Comparison of ENCODE assay signal across 13 cellular contexts in the genomic region with DNA sequence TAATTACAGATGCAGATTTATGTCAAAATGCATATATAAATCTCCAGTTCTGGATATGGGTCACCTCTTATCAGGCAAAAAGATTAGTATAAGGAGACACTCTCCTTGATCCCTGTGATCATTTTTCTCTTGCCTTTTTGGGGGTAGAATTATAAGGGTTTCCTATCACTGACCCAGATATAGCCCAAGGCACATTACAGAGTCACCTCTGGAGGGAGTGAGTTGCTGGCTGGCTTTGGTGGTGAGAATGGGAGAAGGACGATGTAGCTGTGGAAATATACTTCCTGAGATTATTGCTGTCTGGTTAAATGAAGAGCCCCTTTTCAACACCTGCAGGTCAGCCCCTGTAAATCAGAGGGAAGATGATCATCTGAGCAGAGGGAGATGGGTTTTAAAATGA.
DNase-seq lines count a peak whose midpoint lies in the region; ATAC-seq and TF ChIP-seq lines count a peak whose summit lies in the region.
"Had no signal": no experiment of that assay in that cellular context is flagged by ENCODE, and none has a peak within 500 bp of the region (broad histone marks: within the 10 kb centered on the region; RNA-seq: fewer than 3 reads in every experiment).

No MANE protein-coding gene starts in this region.

- CTCF ChIA-PET in A673 (lab: Charles Lee): no interaction called here

- H3K4me1 ChIP-seq in A673 (ENCODE audit: insufficient read depth, low read length, poor library complexity, severe bottlenecking) (peaks cover 93% of the 10 kb centered on the region), Karpas-422 (ENCODE audit: low read length) (peaks cover 45% of the 10 kb centered on the region), mesendoderm (ENCODE audit: control insufficient read depth, low read depth, low read length) (no peaks in the 10 kb centered on the region)

- no peaks in the 10 kb centered on the region for H3K27me3 ChIP-seq in A673 (replicated peaks; ENCODE audit: insufficient read depth, low read depth, low read length, poor library complexity)
- H3K27me3 ChIP-seq in Karpas-422 (ENCODE audit: low read length): no peaks in the 10 kb centered on the region
- H3K27me3 ChIP-seq in mesendoderm (ENCODE audit: insufficient read depth, low read length, poor library complexity): no peaks in the 10 kb centered on the region

- H3K4me1 Mint-ChIP-seq in mesothelial cell of epicardium: peaks cover 61% of the 10 kb centered on the region
- H3K4me1 Mint-ChIP-seq: B cell had no signal

- no peaks in the 10 kb centered on the region for H3K9me3 Mint-ChIP-seq in mesothelial cell of epicardium
- H3K9me3 Mint-ChIP-seq: CD4-positive, alpha-beta T cell had no signal

- peak overlapping the region; percentile 58 for H3K27ac Mint-ChIP-seq in mesothelial cell of epicardium
- H3K27ac Mint-ChIP-seq: B cell; CD4-positive, alpha-beta T cell had no signal

- no peak overlapping the region for H3K4ac ChIP-seq in mesendoderm (ENCODE audit: low read depth, low read length)

- no peak overlapping the region for H2AK5ac ChIP-seq in mesendoderm (ENCODE audit: low read length)

- H3K4me2 ChIP-seq in Karpas-422 (ENCODE audit: low read depth, low read length, poor library complexity, severe bottlenecking) (no peak overlapping the region), mesendoderm (ENCODE audit: low read length) (no peak overlapping the region)

- H2BK15ac ChIP-seq in mesendoderm (replicated peaks; ENCODE audit: low read depth): no peak overlapping the region

- no peak for DNase-seq in Right ventricle myocardium inferior (ENCODE audit: missing footprints)
- DNase-seq in cardiac septum (ENCODE audit: low spot score): no peak
- no peak for DNase-seq in A673 (ENCODE audit: low spot score)
- no peak for DNase-seq in Karpas-422
- no peak for DNase-seq in mesothelial cell of epicardium (ENCODE audit: low spot score in 2 of 2, unreplicated experiment in 2 of 2)
- no peak for DNase-seq in mesendoderm
- no peak for DNase-seq in mucosa of gallbladder (ENCODE audit: low spot score)
- DNase-seq: C1 segment of cervical spinal cord; Calu3; CD4-positive, alpha-beta T cell; DMS 273 treated with DMSO at 0.1 percent for 48 hours; H7 had no signal

- H3K36me3 Mint-ChIP-seq in mesothelial cell of epicardium: no peaks in the 10 kb centered on the region

- no peak overlapping the region for H4K5ac ChIP-seq in mesendoderm (ENCODE audit: low read length)

- H3K36me3 ChIP-seq in A673 (ENCODE audit: insufficient read depth, low read length, poor library complexity, severe bottlenecking) (no peaks in the 10 kb centered on the region), Karpas-422 (ENCODE audit: insufficient read depth, low read length) (no peaks in the 10 kb centered on the region), mesendoderm (ENCODE audit: control insufficient read depth, insufficient read depth, low read length) (no peaks in the 10 kb centered on the region)

- no peak overlapping the region for H4K8ac ChIP-seq in mesendoderm (ENCODE audit: low read depth, low read length)

- H3K9ac ChIP-seq in Karpas-422 (ENCODE audit: low read length) (no peak overlapping the region), mesendoderm (ENCODE audit: low read length) (no peak overlapping the region)

- ATAC-seq in Right ventricle myocardium inferior: peak; percentile 59

- no peaks in the 10 kb centered on the region for H3K79me1 ChIP-seq in mesendoderm (ENCODE audit: low read length)

- H3K27me3 Mint-ChIP-seq in mesothelial cell of epicardium (ENCODE audit: low read depth): no peaks in the 10 kb centered on the region

- TF ChIP-seq CTCF in A673 (conservative IDR thresholded peaks at IDR 0.05; ENCODE audit: low read depth, low read length): no peak
- TF ChIP-seq CTCF in mesothelial cell of epicardium (IDR thresholded peaks at IDR 0.05; ENCODE audit: unreplicated experiment): no peak

- H2AFZ ChIP-seq in Karpas-422 (ENCODE audit: low read length): no peak overlapping the region; the same call in 1 of the 2 replicates

- no peak overlapping the region for H3K4me3 Mint-ChIP-seq in mesothelial cell of epicardium
- H3K4me3 Mint-ChIP-seq: B cell; CD4-positive, alpha-beta T cell had no signal

- H3K27ac ChIP-seq in A673 (ENCODE audit: low read depth, low read length, poor library complexity, severe bottlenecking) (peak overlapping the region; percentile 70), Karpas-422 (ENCODE audit: low read length) (peak overlapping the region; percentile 13; the same call in 1 of the 2 replicates), mesendoderm (ENCODE audit: low read depth, low read length) (no peak overlapping the region)

- no peak overlapping the region for H2BK120ac ChIP-seq in mesendoderm (ENCODE audit: low read depth, low read length)

- no CpG with 5 or more reads among the region's 1 CpG for WGBS in mesendoderm (ENCODE audit: extremely low coverage, insufficient coverage, low lambda C conversion rate)

- H2BK5ac ChIP-seq in mesendoderm (ENCODE audit: low read length): no peak overlapping the region

- no peak overlapping the region for H3K18ac ChIP-seq in mesendoderm (ENCODE audit: low read length)

- H3K79me2 ChIP-seq in Karpas-422 (ENCODE audit: low read length): no peaks in the 10 kb centered on the region
- H3K79me2 ChIP-seq in mesendoderm (ENCODE audit: control insufficient read depth, insufficient read depth, low read length): no peaks in the 10 kb centered on the region

- H3K9me3 ChIP-seq in A673 (ENCODE audit: low read depth, low read length, poor library complexity, severe bottlenecking) (no peaks in the 10 kb centered on the region), Karpas-422 (ENCODE audit: low read length) (no peaks in the 10 kb centered on the region)

- no peaks in the 10 kb centered on the region for H3K9me2 ChIP-seq in Karpas-422 (replicated peaks; ENCODE audit: insufficient read depth, low read length)

- no peak overlapping the region for H3K56ac ChIP-seq in mesendoderm (ENCODE audit: low read length)

- POLR2A ChIA-PET in A673 (lab: Charles Lee; ENCODE audit: low non-redundant PET): no interaction called here

- H3K23ac ChIP-seq in mesendoderm (ENCODE audit: low read length): no peak overlapping the region

- intact Hi-C loops in Right ventricle myocardium inferior (cut with DNase I) (no loop called here), cardiac septum (cut with DNase I) (no loop called here), A673 (cut with micrococcal nuclease; ENCODE audit: unreplicated experiment) (no loop called here)

- BruUV-seq in A673 (replicated peaks; lab: Mats Ljungman, UMichigan): no TSS peak

- H4K20me1 ChIP-seq in Karpas-422 (ENCODE audit: insufficient read depth, low read depth, low read length): no peaks in the 10 kb centered on the region

- H3K4me3 ChIP-seq in A673 (ENCODE audit: low read depth, low read length, poor library complexity, severe bottlenecking): no peak overlapping the region
- no peak overlapping the region for H3K4me3 ChIP-seq in Karpas-422 (ENCODE audit: low read length)
- no peak overlapping the region for H3K4me3 ChIP-seq in mesendoderm (ENCODE audit: low read length)
